Comparison of ENCODE assay signal across 8 cellular contexts in the genomic region with DNA sequence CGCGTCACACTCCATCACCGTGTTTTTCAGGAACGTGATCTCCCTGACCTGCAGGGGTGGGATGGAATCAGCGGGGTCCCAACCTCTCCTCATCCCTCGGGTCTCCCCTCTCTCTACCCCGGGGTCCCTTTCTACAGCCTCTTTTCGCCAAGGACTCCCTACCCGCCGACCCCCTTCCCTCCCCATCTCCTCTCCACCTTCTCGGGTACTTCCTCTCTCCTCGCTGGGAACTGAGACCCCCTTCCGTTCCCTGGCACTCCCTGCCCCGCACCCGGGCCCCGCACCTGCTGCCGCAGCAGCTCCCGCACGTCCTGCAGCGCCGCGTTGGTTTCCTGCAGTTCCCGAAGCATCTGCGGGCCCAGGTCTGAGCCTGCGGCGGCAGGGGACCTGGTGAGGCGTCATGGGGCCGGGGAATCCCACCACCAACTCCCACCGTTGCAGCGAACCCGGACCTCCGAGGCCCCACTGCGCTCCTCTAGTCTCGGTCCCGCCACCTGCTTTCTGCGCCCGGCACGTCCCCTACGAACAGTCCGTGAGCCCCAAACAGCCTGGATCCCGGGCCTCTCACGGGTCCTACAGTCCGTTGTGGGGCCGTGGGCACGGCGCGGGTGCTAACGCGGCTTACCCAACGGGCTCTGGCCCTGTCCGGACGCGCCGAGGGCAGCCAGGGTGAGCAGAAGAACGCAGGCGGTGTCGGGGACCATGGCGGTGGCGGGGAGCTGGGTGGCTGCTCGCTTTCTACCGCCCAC.
DNase-seq lines count a peak whose midpoint lies in the region; ATAC-seq and TF ChIP-seq lines count a peak whose summit lies in the region.

Gene COMP, minus strand, starts transcription at position 740 of the 749 bp plus-strand sequence. Its CDS starts 36 bp downstream, at position 704.

- peak within 1 kb of the TSS; percentile 72 to 92 for H3K4me3 Mint-ChIP-seq in effector memory CD8-positive, alpha-beta T cell
- H3K4me3 Mint-ChIP-seq in nephron progenitor cell, result peak within 1 kb of the TSS; percentile 76

- no peaks in the 10 kb centered on the region for H3K79me2 ChIP-seq in ACC112 (ENCODE audit: control insufficient read depth, insufficient read depth, low read length, unreplicated experiment)

- H3K27ac Mint-ChIP-seq in effector memory CD8-positive, alpha-beta T cell, result no peak within 1 kb of the TSS
- no peak within 1 kb of the TSS for H3K27ac Mint-ChIP-seq in nephron progenitor cell

- peaks cover 26 to 29% of the 10 kb centered on the region in 2 donors for H3K4me1 Mint-ChIP-seq in effector memory CD8-positive, alpha-beta T cell (ENCODE audit: low read depth in 2 of 2)
- H3K4me1 Mint-ChIP-seq in nephron progenitor cell, result peaks cover 24% of the 10 kb centered on the region

- no peak for ATAC-seq in effector memory CD8-positive, alpha-beta T cell (replicated peaks)
- ATAC-seq in GM21423 (IDR thresholded peaks at IDR 0.05; ENCODE audit: unreplicated experiment), result no peak
- ATAC-seq in HG03457 (IDR thresholded peaks at IDR 0.05; ENCODE audit: unreplicated experiment), result no peak
- ATAC-seq in HG02588 (IDR thresholded peaks at IDR 0.05; ENCODE audit: unreplicated experiment), result no peak

- no peaks in the 10 kb centered on the region for H3K9me3 ChIP-seq in HEK293 (ENCODE audit: control insufficient read depth, insufficient read depth, low read depth, low read length)

- peaks cover 43% of the 10 kb centered on the region for H3K27me3 ChIP-seq in ACC112 (ENCODE audit: insufficient read depth, low read length)

- no peak for TF ChIP-seq CTCF in HEK293 (tag by site-specific recombination; IDR thresholded peaks at IDR 0.05)
- no peak for TF ChIP-seq CTCF in nephron progenitor cell (IDR thresholded peaks at IDR 0.05)

- peaks cover 10% of the 10 kb centered on the region for H3K36me3 Mint-ChIP-seq in effector memory CD8-positive, alpha-beta T cell (ENCODE audit: insufficient read depth)
- peaks cover 5% of the 10 kb centered on the region for H3K36me3 Mint-ChIP-seq in nephron progenitor cell (ENCODE audit: low read depth)

- H2AFZ ChIP-seq in ACC112 (ENCODE audit: low read length, unreplicated experiment), result peak within 1 kb of the TSS; percentile 25

- H3K27me3 Mint-ChIP-seq in effector memory CD8-positive, alpha-beta T cell, result peaks cover 74 to 93% of the 10 kb centered on the region in 2 donors
- H3K27me3 Mint-ChIP-seq in nephron progenitor cell (ENCODE audit: low read depth, poor library complexity), result peaks cover 100% of the 10 kb centered on the region

- POLR2A ChIA-PET in HEK293 (lab: Yijun Ruan, JAX), result no interaction called here

- H3K4me1 ChIP-seq in ACC112 (ENCODE audit: control insufficient read depth, insufficient read depth, low read length, unreplicated experiment) (no peaks in the 10 kb centered on the region), HEK293 (ENCODE audit: control insufficient read depth, insufficient read depth, low read length) (no peaks in the 10 kb centered on the region)

- no peaks in the 10 kb centered on the region for H3K9me3 Mint-ChIP-seq in effector memory CD8-positive, alpha-beta T cell
- H3K9me3 Mint-ChIP-seq in nephron progenitor cell, result peaks cover 14% of the 10 kb centered on the region

- DNase-seq in effector memory CD8-positive, alpha-beta T cell, result no peak
- peak; percentile 30 for DNase-seq in nephron progenitor cell
- no peak for DNase-seq in Ammon's horn (ENCODE audit: low spot score)

- no peak within 1 kb of the TSS for H3K27ac ChIP-seq in ACC112 (ENCODE audit: low read depth, low read length)
- no peak within 1 kb of the TSS for H3K27ac ChIP-seq in HEK293 (ENCODE audit: extremely low read depth, low read depth, low read length)

- H3K4me3 ChIP-seq in ACC112 (ENCODE audit: low read depth, low read length) (peak within 1 kb of the TSS; percentile 51), HEK293 (ENCODE audit: low read depth, low read length) (peak within 1 kb of the TSS; percentile 25)

- CTCF ChIA-PET in HEK293 (lab: Yijun Ruan, JAX), result interaction anchor here (1.2 kb wide), 1 partner anchor 56 kb away, joined by 4 read pairs; no protein-coding TSS in a partner anchor

- H3K36me3 ChIP-seq in ACC112 (ENCODE audit: insufficient read depth, low read length) (no peaks in the 10 kb centered on the region), HEK293 (ENCODE audit: control insufficient read depth in 2 of 2, insufficient read depth in 1 of 2, low read length in 2 of 2) (no peaks in the 10 kb centered on the region)

TF ChIP-seq in HEK293, 187 proteins besides CTCF, POLR2A, EP300 and RAD21:
- TF ChIP-seq EGR2 (tag by site-specific recombination; IDR thresholded peaks at IDR 0.05; ENCODE audit: low read depth) (no peak), ZNF140 (tag by site-specific recombination; IDR thresholded peaks at IDR 0.05) (no peak), PRDM6 (tag by site-specific recombination; IDR thresholded peaks at IDR 0.05) (no peak), KLF17 (tag by site-specific recombination; IDR thresholded peaks at IDR 0.05) (no peak)
